35 cellular contexts compared by ENCODE assay signal in the genomic region with DNA sequence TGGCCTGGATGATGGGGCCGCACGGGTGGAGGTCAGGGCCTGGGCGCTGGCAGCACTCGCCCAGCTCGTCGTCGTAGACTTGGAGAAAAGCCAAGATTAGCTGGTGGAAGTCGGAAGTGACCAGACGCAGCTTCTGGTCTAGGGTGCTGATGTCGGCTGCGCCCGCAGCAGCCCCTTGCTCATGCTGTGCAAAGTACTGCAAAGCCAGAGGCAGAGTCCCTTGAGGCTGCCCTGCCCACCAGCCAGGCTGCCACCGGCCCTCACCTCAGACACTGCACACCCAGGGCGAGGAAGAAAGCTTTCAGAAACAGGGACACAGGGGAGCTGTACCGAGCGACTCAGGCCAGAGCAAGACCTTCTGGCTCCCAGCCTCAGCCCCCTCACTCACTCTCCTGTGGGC. TPM values are rescaled to one million over a fixed set of nuclear protein-coding genes. Genes with fewer than 3 reads are reported as not detected.
"Had no signal": no experiment of that assay in that cellular context is flagged by ENCODE, and none has a peak within 500 bp of the region (broad histone marks: within the 10 kb centered on the region; RNA-seq: fewer than 3 reads in every experiment).

No MANE protein-coding gene starts in this region.

- H3K4me3 ChIP-seq: ascending aorta, cardiac muscle cell, SJCRH30 had no signal

- H3K9me3 ChIP-seq: ascending aorta, SJCRH30 had no signal

- H3K9me3 Mint-ChIP-seq: activated CD8-positive, alpha-beta T cell treated with anti-CD3 and anti-CD28 coated beads for 36 hours; activated naive CD4-positive, alpha-beta T cell treated with anti-CD3 and anti-CD28 coated beads, Interleukin-2, amount 50 U/mL, for 24 hours; activated naive CD8-positive, alpha-beta T cell treated with anti-CD3 and anti-CD28 coated beads, Interleukin-2, amount 10 ng/mL, durations not matched to agents 7 days and 5 days; activated T-cell treated with anti-CD3 and anti-CD28 coated beads, Interleukin-2, amount 50 U/mL, for 72 hours; activated T-helper 2 cell treated with anti-CD3 and anti-CD28 coated beads, Interferon-gamma antibody, Interleukin-2, Interleukin-4, amounts not matched to agents 10 μg/mL and 5 μg/mL and 100 μg/mL, durations not matched to agents 14 hours and 24 hours and 36 hours; central memory CD8-positive, alpha-beta T cell had no signal

- H3K36me3 Mint-ChIP-seq: activated naive CD8-positive, alpha-beta T cell treated with anti-CD3 and anti-CD28 coated beads, Interleukin-2, amount 10 ng/mL, durations not matched to agents 7 days and 5 days had no signal

- H3K27ac ChIP-seq: ascending aorta, cardiac muscle cell, SJCRH30, WERI-Rb-1 had no signal

- H3K27me3 ChIP-seq: ascending aorta, cardiac muscle cell, SJCRH30 had no signal

- H3K4me3 Mint-ChIP-seq: activated CD8-positive, alpha-beta T cell treated with anti-CD3 and anti-CD28 coated beads for 36 hours; activated naive CD4-positive, alpha-beta T cell treated with anti-CD3 and anti-CD28 coated beads, Interleukin-2, amount 50 U/mL, for 24 hours; activated naive CD8-positive, alpha-beta T cell treated with anti-CD3 and anti-CD28 coated beads, Interleukin-2, amount 10 ng/mL, durations not matched to agents 7 days and 5 days; activated T-cell treated with anti-CD3 and anti-CD28 coated beads, Interleukin-2, amount 50 U/mL, for 72 hours; central memory CD8-positive, alpha-beta T cell had no signal

- H3K4me1 ChIP-seq: ascending aorta had no signal

- H3K36me3 ChIP-seq: cardiac muscle cell, SJCRH30 had no signal

- DNase-seq: activated CD4-positive, alpha-beta T cell treated with anti-CD3 and anti-CD28 coated beads for 1 hour; activated CD4-positive, alpha-beta T cell treated with anti-CD3 and anti-CD28 coated beads for 48 hours; activated CD4-positive, alpha-beta T cell treated with anti-CD3 and anti-CD28 coated beads, Interleukin-2, amount 50 U/mL, for 4 hours; activated CD4-positive, CD25-positive, alpha-beta regulatory T cell; activated CD8-positive, alpha-beta T cell treated with anti-CD3 and anti-CD28 coated beads for 36 hours; activated gamma-delta T cell; activated naive CD4-positive, alpha-beta T cell treated with Interleukin-2 at 50 U/mL for 16 hours; activated naive CD8-positive, alpha-beta T cell treated with anti-CD3 and anti-CD28 coated beads, Interleukin-2, amount 10 ng/mL, durations not matched to agents 7 days and 5 days; activated T-cell treated with anti-CD3 and anti-CD28 coated beads, Interleukin-2, amount 50 U/mL, for 1 hour; activated T-cell treated with anti-CD3 and anti-CD28 coated beads, Interleukin-2, amount 50 U/mL, for 72 hours; Karpas-422; NCI-H1105; NCI-H1417 treated with DMSO at 0.1 percent for 48 hours; NCI-H187 treated with DMSO at 0.1 percent for 48 hours; NCI-H2081; NCI-H2171 treated with DMSO at 0.1 percent for 48 hours; NCI-H345; NCI-H524 treated with DMSO at 0.1 percent for 48 hours; SHP77; SJCRH30; T1000; WERI-Rb-1 had no signal

- H3K27me3 Mint-ChIP-seq: activated CD8-positive, alpha-beta T cell treated with anti-CD3 and anti-CD28 coated beads for 36 hours; activated naive CD4-positive, alpha-beta T cell treated with anti-CD3 and anti-CD28 coated beads, Interleukin-2, amount 50 U/mL, for 24 hours; activated naive CD8-positive, alpha-beta T cell treated with anti-CD3 and anti-CD28 coated beads, Interleukin-2, amount 10 ng/mL, durations not matched to agents 7 days and 5 days; central memory CD8-positive, alpha-beta T cell had no signal

- ATAC-seq: activated CD8-positive, alpha-beta T cell treated with anti-CD3 and anti-CD28 coated beads for 36 hours; activated T-cell treated with anti-CD3 and anti-CD28 coated beads, Interleukin-2, amount 50 U/mL, for 72 hours; Panc1 had no signal

- H3K27ac Mint-ChIP-seq: activated CD8-positive, alpha-beta T cell treated with anti-CD3 and anti-CD28 coated beads for 36 hours; activated naive CD4-positive, alpha-beta T cell treated with anti-CD3 and anti-CD28 coated beads, Interleukin-2, amount 50 U/mL, for 24 hours; activated naive CD8-positive, alpha-beta T cell treated with anti-CD3 and anti-CD28 coated beads, Interleukin-2, amount 10 ng/mL, durations not matched to agents 7 days and 5 days; activated T-cell treated with anti-CD3 and anti-CD28 coated beads, Interleukin-2, amount 50 U/mL, for 72 hours; activated T-helper 2 cell treated with anti-CD3 and anti-CD28 coated beads, Interferon-gamma antibody, Interleukin-2, Interleukin-4, amounts not matched to agents 10 μg/mL and 5 μg/mL and 100 μg/mL, durations not matched to agents 14 hours and 24 hours and 36 hours had no signal

- H3K4me1 Mint-ChIP-seq: activated naive CD4-positive, alpha-beta T cell treated with anti-CD3 and anti-CD28 coated beads, Interleukin-2, amount 50 U/mL, for 24 hours; activated naive CD8-positive, alpha-beta T cell treated with anti-CD3 and anti-CD28 coated beads, Interleukin-2, amount 10 ng/mL, durations not matched to agents 7 days and 5 days; central memory CD8-positive, alpha-beta T cell had no signal

RNA-seq across cellular contexts. Expression of gene TREX2, which starts 9.7 kb away (rescaled TPM):
- total RNA-seq: RPMI7951 had no signal
- polyA plus RNA-seq: cardiac muscle cell had no signal

RNA-seq across cellular contexts. Expression of gene BGN, which starts 39.2 kb away (rescaled TPM):
- total RNA-seq: activated CD8-positive, alpha-beta memory T cell treated with anti-CD3 and anti-CD28 coated beads for 36 hours; activated CD8-positive, alpha-beta T cell treated with anti-CD3 and anti-CD28 coated beads for 36 hours; activated naive CD8-positive, alpha-beta T cell treated with anti-CD3 and anti-CD28 coated beads, Interleukin-2, amount 10 ng/mL, durations not matched to agents 7 days and 5 days; activated T-cell treated with anti-CD3 and anti-CD28 coated beads, Interleukin-2, amount 50 U/mL, for 72 hours; activated T-helper 2 cell treated with anti-CD3 and anti-CD28 coated beads, Interferon-gamma antibody, Interleukin-2, Interleukin-4, amounts not matched to agents 10 μg/mL and 5 μg/mL and 100 μg/mL, durations not matched to agents 14 hours and 24 hours and 36 hours; T-helper 1 cell treated with Interleukin-12 subunit alpha and Interleukin-12 subunit beta and Interleukin-4 antibody, amounts not matched to agents 30 ng/mL and 1 ng/mL, for 36 hours; T-helper 2 cell treated with Interferon-gamma antibody and Interleukin-4, amounts not matched to agents 100 ng/mL and 5 ng/mL, for 36 hours had no signal

RNA-seq across cellular contexts. Expression of gene ZFP92, which starts 44.3 kb away (rescaled TPM):
- total RNA-seq: MCF 10A, RPMI7951, SJCRH30 had no signal
- polyA plus RNA-seq: cardiac muscle cell had no signal

RNA-seq across cellular contexts. Expression of gene PNMA6E, which starts 54.4 kb away (rescaled TPM):
- total RNA-seq: activated CD8-positive, alpha-beta memory T cell treated with anti-CD3 and anti-CD28 coated beads for 36 hours; activated CD8-positive, alpha-beta T cell treated with anti-CD3 and anti-CD28 coated beads for 36 hours; activated naive CD8-positive, alpha-beta T cell treated with anti-CD3 and anti-CD28 coated beads, Interleukin-2, amount 10 ng/mL, durations not matched to agents 7 days and 5 days; activated T-cell treated with anti-CD3 and anti-CD28 coated beads, Interleukin-2, amount 50 U/mL, for 72 hours; activated T-helper 2 cell treated with anti-CD3 and anti-CD28 coated beads, Interferon-gamma antibody, Interleukin-2, Interleukin-4, amounts not matched to agents 10 μg/mL and 5 μg/mL and 100 μg/mL, durations not matched to agents 14 hours and 24 hours and 36 hours; ascending aorta; MCF 10A; NCI-H460; RPMI7951; SJCRH30; T-helper 1 cell treated with Interleukin-12 subunit alpha and Interleukin-12 subunit beta and Interleukin-4 antibody, amounts not matched to agents 30 ng/mL and 1 ng/mL, for 36 hours; T-helper 2 cell treated with Interferon-gamma antibody and Interleukin-4, amounts not matched to agents 100 ng/mL and 5 ng/mL, for 36 hours had no signal
- polyA plus RNA-seq: adipose tissue, cardiac muscle cell had no signal
